In genomic region chr9:2622361-2623045, GRCh38 we compare ENCODE assay signal across 9 cellular contexts. TPM values are rescaled to one million over a fixed set of nuclear protein-coding genes. Genes with fewer than 3 reads are reported as not detected.
DNase-seq lines count a peak whose midpoint lies in the region; ATAC-seq, FAIRE-seq and TF ChIP-seq lines count a peak whose summit lies in the region.
"Had no signal": no experiment of that assay in that cellular context is flagged by ENCODE, and none has a peak within 500 bp of the region (broad histone marks: within the 10 kb centered on the region; RNA-seq: fewer than 3 reads in every experiment).

No MANE protein-coding gene starts in this region.

- H3K9ac ChIP-seq in kidney (ENCODE audit: low read length in 2 of 2): peak overlapping the region; percentile 50 to 82

- H3K27ac Mint-ChIP-seq in MCF 10A (ENCODE audit: low read depth, unreplicated experiment): no peak overlapping the region

- TF ChIP-seq CTCF in 22Rv1 (IDR thresholded peaks at IDR 0.05): peak; percentile 38
- no peak for TF ChIP-seq CTCF in GM12864 (IDR thresholded peaks at IDR 0.05; ENCODE audit: low read depth, low read length, missing control alignments)
- TF ChIP-seq CTCF in PC-9 (conservative IDR thresholded peaks at IDR 0.05): no peak
- TF ChIP-seq CTCF in MCF 10A (IDR thresholded peaks at IDR 0.05; ENCODE audit: unreplicated experiment): no peak
- TF ChIP-seq CTCF in kidney (IDR thresholded peaks at IDR 0.05; ENCODE audit: borderline replicate concordance, extremely low read depth, insufficient read depth): no peak

- H3K9me3 Mint-ChIP-seq in MCF 10A (ENCODE audit: unreplicated experiment): no peaks in the 10 kb centered on the region

- peak overlapping the region; percentile 78 for H3K4me3 ChIP-seq in GM12864 (ENCODE audit: low read depth, low read length)
- peak overlapping the region; percentile 74 for H3K4me3 ChIP-seq in PC-9
- H3K4me3 ChIP-seq in kidney (ENCODE audit: low read length in 2 of 2): peak overlapping the region; percentile 71 to 73

- peak; percentile 42 for ATAC-seq in HG02885 (IDR thresholded peaks at IDR 0.05; ENCODE audit: poor library complexity, unreplicated experiment)
- ATAC-seq: HCT116 had no signal

- H3K4me3 Mint-ChIP-seq in MCF 10A (ENCODE audit: unreplicated experiment): peak overlapping the region; percentile 75

- H3F3A ChIP-seq in PC-9 (ENCODE audit: insufficient read depth, low read depth): 0 out of 2 replicates have a peak, but pooled peaks cover 3% of the 10 kb centered on the region

- H3K27ac ChIP-seq in 22Rv1: peak overlapping the region; percentile 60
- no peak overlapping the region for H3K27ac ChIP-seq in PC-9
- peak overlapping the region; percentile 77 to 85 for H3K27ac ChIP-seq in kidney (ENCODE audit: low read depth in 2 of 2, low read length in 2 of 2)

- POLR2A ChIA-PET in PC-9 (lab: Charles Lee; ENCODE audit: unreplicated experiment): no interaction called here
- POLR2A ChIA-PET in MCF 10A (lab: Yijun Ruan, JAX): interaction anchor here (0.6 to 0.7 kb wide), 4 partner anchors 41 to 747 kb away, joined by 3 to 4 read pairs (median 4); partner anchors contain the start of gene PUM3

- H3K9me3 ChIP-seq in PC-9 (ENCODE audit: insufficient read depth, low read depth): 0 out of 2 replicates have a peak, but pooled peaks cover 4% of the 10 kb centered on the region
- no peaks in the 10 kb centered on the region for H3K9me3 ChIP-seq in kidney (ENCODE audit: control insufficient read depth in 1 of 2, low read length in 2 of 2)

- intact Hi-C loops in PC-9 (cut with micrococcal nuclease; ENCODE audit: unreplicated experiment): loop anchor here (5.0 kb wide), 4 partner anchors 50 to 340 kb away; no protein-coding TSS in a partner anchor
- intact Hi-C loops in MCF 10A (cut with micrococcal nuclease): loop anchor here (5.0 to 10.0 kb wide), 3 partner anchors 65 to 222 kb away; partner anchors contain the start of gene PUM3
- intact Hi-C loops in kidney (cut with DNase I): no loop called here

- no peaks in the 10 kb centered on the region for H3K27me3 ChIP-seq in PC-9 (ENCODE audit: insufficient read depth, low read depth)

- no peaks in the 10 kb centered on the region for H3K9me2 ChIP-seq in PC-9 (ENCODE audit: insufficient read depth)

- no peaks in the 10 kb centered on the region for H3K79me2 ChIP-seq in PC-9 (ENCODE audit: low read depth)

- no peaks in the 10 kb centered on the region for H3K27me3 Mint-ChIP-seq in MCF 10A (ENCODE audit: insufficient read depth, unreplicated experiment)

- CTCF ChIA-PET in PC-9 (lab: Charles Lee) (no interaction called here), MCF 10A (lab: Yijun Ruan, JAX) (no interaction called here)

- DNase-seq in GM12864 (ENCODE audit: low read depth) (no peak), PC-9 (peak in 1 of 2 experiments; percentile 17), MCF 10A (ENCODE audit: unreplicated experiment) (no peak), kidney (peak; percentile 78), midbrain (lab: John Stamatoyannopoulos, UW) (no peak)
- peak; percentile 11 for DNase-seq in stimulated activated CD4-positive, alpha-beta T cell treated with anti-CD3 and anti-CD28 coated beads, Interleukin-12 subunit alpha, Interleukin-12 subunit beta, amount 100 ng/mL, for 4 hours

- no peak for FAIRE-seq in kidney (lab: Jason Lieb, UNC)

- peaks cover 5% of the 10 kb centered on the region for H3K4me1 Mint-ChIP-seq in MCF 10A (ENCODE audit: insufficient read depth, unreplicated experiment)

- H3K36me3 ChIP-seq in PC-9 (ENCODE audit: low read depth): no peaks in the 10 kb centered on the region
- no peaks in the 10 kb centered on the region for H3K36me3 ChIP-seq in kidney (ENCODE audit: control insufficient read depth in 1 of 2, insufficient read depth in 2 of 2, low read length in 2 of 2)

- H4K20me1 ChIP-seq in PC-9 (ENCODE audit: insufficient read depth): no peaks in the 10 kb centered on the region

- peak overlapping the region; percentile 85 for H3K4me2 ChIP-seq in PC-9

- peak overlapping the region; percentile 79 for H2AFZ ChIP-seq in PC-9

- no peaks in the 10 kb centered on the region for H3K36me3 Mint-ChIP-seq in MCF 10A (ENCODE audit: insufficient read depth, unreplicated experiment)

- H3K4me1 ChIP-seq in PC-9 (replicated peaks; ENCODE audit: insufficient read depth) (0 out of 2 replicates have a peak, but pooled peaks cover 8% of the 10 kb centered on the region), kidney (ENCODE audit: control insufficient read depth in 1 of 2, insufficient read depth in 1 of 2, low read depth in 1 of 2, low read length in 2 of 2) (peaks cover 9 to 18% of the 10 kb centered on the region in 2 donors)

- BruUV-seq in PC-9 (replicated peaks; lab: Mats Ljungman, UMichigan) (no TSS peak), MCF 10A (replicated peaks; lab: Mats Ljungman, UMichigan) (no TSS peak)

RNA-seq across cellular contexts. Expression of gene VLDLR, which starts 0.9 kb away (rescaled TPM):
- total RNA-seq in PC-9 (2021) (7.4 and 8.1 TPM in 2 replicates), MCF 10A (2022) (5.0 and 7.2 TPM in 2 replicates), kidney (24.2 TPM)
- polyA plus RNA-seq in kidney (ENCODE audit: insufficient read depth, low read depth, low replicate concordance): 8.6 TPM

Comparison
In these comparisons a context has a peak if more than half of its experiments do, and no peak if none do; other contexts are left out.
1. DNase-seq: peak in kidney (single experiment) and stimulated activated CD4-positive, alpha-beta T cell treated with anti-CD3 and anti-CD28 coated beads, Interleukin-12 subunit alpha, Interleukin-12 subunit beta, amount 100 ng/mL, for 4 hours (single experiment); none in GM12864 (single experiment), MCF 10A (single experiment) and midbrain (single experiment).
2. Peak in every context shown above with its lines, with median percentiles within 50 percentile points of each other: H3K4me3 ChIP-seq.